In genomic region chr11:110077866-110078325, GRCh38 we compare ENCODE assay signal across 8 cellular contexts. TPM values are rescaled to one million over a fixed set of nuclear protein-coding genes. Genes with fewer than 3 reads are reported as not detected.
DNase-seq lines count a peak whose midpoint lies in the region; ATAC-seq and TF ChIP-seq lines count a peak whose summit lies in the region.

No MANE protein-coding gene starts in this region.

- H3K36me3 ChIP-seq in skeletal muscle satellite cell (ENCODE audit: insufficient read depth, low read length) = no peaks in the 10 kb centered on the region

- H3K27ac Mint-ChIP-seq in brain (peak overlapping the region; percentile 12 to 96 (median 76)), osteocyte (ENCODE audit: unreplicated experiment) (no peak overlapping the region)

- peak overlapping the region; percentile 74 for H3K4me2 ChIP-seq in skeletal muscle satellite cell (ENCODE audit: low read length)

- H3K9me3 Mint-ChIP-seq in brain (peaks cover 0 to 7% (median 6%) of the 10 kb centered on the region in 5 experiments), osteocyte (ENCODE audit: unreplicated experiment) (no peaks in the 10 kb centered on the region)

- H3K4me3 Mint-ChIP-seq in brain (peak overlapping the region in 1 of 5 experiments; percentile 55), osteocyte (ENCODE audit: unreplicated experiment) (no peak overlapping the region)

- H3K4me3 ChIP-seq in GM12865 (ENCODE audit: low read depth, low read length) (no peak overlapping the region), skeletal muscle satellite cell (ENCODE audit: low read length) (peak overlapping the region; percentile 43)

- peaks cover 4% of the 10 kb centered on the region for H3K9me3 ChIP-seq in skeletal muscle satellite cell (replicated peaks; ENCODE audit: low read length)

- TF ChIP-seq CTCF in GM12865 (IDR thresholded peaks at IDR 0.05; ENCODE audit: insufficient read depth, low read depth, low read length, missing control alignments) (no peak), brain (conservative IDR thresholded peaks at IDR 0.05) (no peak), osteocyte (IDR thresholded peaks at IDR 0.05) (no peak)

- H3K27me3 Mint-ChIP-seq in brain (peaks cover 7% of the 10 kb centered on the region), osteocyte (ENCODE audit: unreplicated experiment) (no peaks in the 10 kb centered on the region)

- peaks cover 34% of the 10 kb centered on the region for H3K4me1 Mint-ChIP-seq in brain
- peaks cover 17% of the 10 kb centered on the region for H3K4me1 Mint-ChIP-seq in osteocyte (ENCODE audit: unreplicated experiment)

- H3K36me3 Mint-ChIP-seq in brain (no peaks in the 10 kb centered on the region), osteocyte (ENCODE audit: unreplicated experiment) (no peaks in the 10 kb centered on the region)

- peak; percentile 90 for ATAC-seq in GM21390 (IDR thresholded peaks at IDR 0.05; ENCODE audit: unreplicated experiment)
- peak; percentile 94 for ATAC-seq in HG03521 (IDR thresholded peaks at IDR 0.05; ENCODE audit: unreplicated experiment)

- DNase-seq in GM12865 (ENCODE audit: low read depth) (peak; percentile 85), osteocyte (ENCODE audit: extremely low spot score, unreplicated experiment) (no peak), midbrain (lab: John Stamatoyannopoulos, UW) (no peak), cerebellar cortex (ENCODE audit: low spot score) (no peak)

- peaks cover 24% of the 10 kb centered on the region for H3K4me1 ChIP-seq in skeletal muscle satellite cell (ENCODE audit: control insufficient read depth, insufficient read depth, low read length)

- H3K27me3 ChIP-seq in skeletal muscle satellite cell (ENCODE audit: control insufficient read depth, insufficient read depth, low read length) = no peaks in the 10 kb centered on the region

- H3K9ac ChIP-seq in skeletal muscle satellite cell (ENCODE audit: low read depth, low read length) = peak overlapping the region; percentile 22

RNA-seq across cellular contexts. Expression of gene ZC3H12C, which starts 15.3 kb away (rescaled TPM):
- 2.5 TPM for polyA plus RNA-seq in brain (ENCODE audit: insufficient read depth, low read depth, low replicate concordance)
- 17.9 and 18.0 TPM in 2 replicates for total RNA-seq in skeletal muscle satellite cell (2012; rRNA removed)
- total RNA-seq in osteocyte = 9.7 and 10.2 TPM in 2 replicates
